Comparison of ENCODE assay signal across 8 cellular contexts in genomic region chr17:47802341-47803022, GRCh38. TPM values are rescaled to one million over a fixed set of nuclear protein-coding genes. Genes with fewer than 3 reads are reported as not detected.
DNase-seq lines count a peak whose midpoint lies in the region; ATAC-seq, FAIRE-seq and TF ChIP-seq lines count a peak whose summit lies in the region.

No MANE protein-coding gene starts in this region.

- H3K27me3 ChIP-seq in brain microvascular endothelial cell (replicated peaks): peaks cover 9% of the 10 kb centered on the region
- peaks cover 4 to 16% of the 10 kb centered on the region in 2 experiments; a peak in 3 of 5 replicates for H3K27me3 ChIP-seq in HepG2 (ENCODE audit: control insufficient read depth in 1 of 2, insufficient read depth in 2 of 2, low read length in 2 of 2)

- no TSS peak for BruUV-seq in HepG2 (replicated peaks; lab: Mats Ljungman, UMichigan)

- no peak for TF ChIP-seq POLR2A in HepG2 (IDR thresholded peaks at IDR 0.05; ENCODE audit: insufficient read depth in 1 of 2, low read depth in 2 of 2, low read length in 2 of 2)

- H3K36me3 ChIP-seq in brain microvascular endothelial cell (replicated peaks) (peaks cover 4% of the 10 kb centered on the region), HepG2 (replicated peaks in 1 of 2; ENCODE audit: control insufficient read depth in 1 of 2, insufficient read depth in 2 of 2, low read length in 2 of 2) (no peaks in the 10 kb centered on the region; a peak in 1 of 5 replicates)

- no peak overlapping the region for H2AFZ ChIP-seq in HepG2 (ENCODE audit: low read length)

- no peaks in the 10 kb centered on the region for H3K79me2 ChIP-seq in HepG2 (ENCODE audit: insufficient read depth, low read length)

- H3K4me3 ChIP-seq in brain microvascular endothelial cell (ENCODE audit: low read depth, low read length) (no peak overlapping the region), HepG2 (replicated peaks in 1 of 3; ENCODE audit: insufficient read depth in 1 of 3, low read depth in 2 of 3, low read length in 3 of 3) (no peak overlapping the region)

- no peaks in the 10 kb centered on the region for H3K9me3 ChIP-seq in HepG2 (ENCODE audit: low read length)

- H3K27ac ChIP-seq in brain microvascular endothelial cell: no peak overlapping the region
- H3K27ac ChIP-seq in HepG2 (ENCODE audit: extremely low read length, insufficient read depth, low read length): no peak overlapping the region

- H4K20me1 ChIP-seq in HepG2 (ENCODE audit: insufficient read depth, low read length): peaks cover 4% of the 10 kb centered on the region; the same call in 1 of the 2 replicates

- in situ Hi-C loops in brain microvascular endothelial cell (cut with HindIII; ENCODE audit: low pct_ligation_motif_present, low sequenced_read_pairs): no loop called here
- in situ Hi-C loops in HepG2 (cut with HindIII; ENCODE audit: extremely low pct_ligation_motif_present, low pct_unique_long_range_greater_than_20kb): no loop called here

- ATAC-seq in HepG2 (peak; percentile 93), HG03342 (IDR thresholded peaks at IDR 0.05; ENCODE audit: unreplicated experiment) (no peak)

- POLR2A ChIA-PET in HepG2 (lab: Yijun Ruan, JAX): no interaction called here

- TF ChIP-seq RAD21 in HepG2 (CRISPR knock-in tag; IDR thresholded peaks at IDR 0.05): peak; percentile 77

- intact Hi-C loops in HepG2 (cut with micrococcal nuclease; ENCODE audit: unreplicated experiment): loop anchor here (1.0 kb wide), 1 partner anchor 26 kb away; no protein-coding TSS in a partner anchor

- TF ChIP-seq EP300 in HepG2 (IDR thresholded peaks at IDR 0.05; ENCODE audit: low read depth in 2 of 2, low read length in 2 of 2) (no peak), HepG2 (CRISPR knock-in tag; IDR thresholded peaks at IDR 0.05; ENCODE audit: borderline replicate concordance) (no peak)

- peak; percentile 85 for FAIRE-seq in HepG2 (lab: Jason Lieb, UNC)

- H3K4me2 ChIP-seq in HepG2 (ENCODE audit: low read depth, low read length): no peak overlapping the region

- H3K4me1 ChIP-seq in HepG2 (ENCODE audit: insufficient read depth, low read length): no peaks in the 10 kb centered on the region

- WGBS in HepG2 (ENCODE audit: low lambda C conversion rate): 7% methylated on average over 7 of the region's 9 CpGs

- CTCF ChIA-PET in HepG2 (lab: Yijun Ruan, JAX; ENCODE audit: low intra/inter-chr PET ratio, low total read pairs): interaction anchor here (1.3 to 2.2 kb wide), 2 partner anchors 26 to 138 kb away, joined by 4 to 15 read pairs; no protein-coding TSS in a partner anchor

- peak; percentile 74 for DNase-seq in SIG-M5 treated with dmso at 0.1 percent for 504 hours (lab: John Stamatoyannopoulos, UW; ENCODE audit: unreplicated experiment)
- no peak for DNase-seq in SIG-M5 (lab: John Stamatoyannopoulos, UW)
- DNase-seq in NCI-H146 treated with DMSO at 0.1 percent for 48 hours (lab: John Stamatoyannopoulos, UW; ENCODE audit: unreplicated experiment): peak; percentile 52
- peak; percentile 16 for DNase-seq in T1000 (lab: John Stamatoyannopoulos, UW)
- DNase-seq in brain microvascular endothelial cell: peak; percentile 32
- DNase-seq in HepG2 (ENCODE audit: low spot score): peak; percentile 67
- DNase-seq in stimulated activated CD8-positive, alpha-beta memory T cell treated with anti-CD3 and anti-CD28 coated beads, Interleukin-12 subunit alpha, Interleukin-12 subunit beta, amount 100 ng/mL, for 1 hour (ENCODE audit: low read depth): peak; percentile 28

- TF ChIP-seq CTCF in brain microvascular endothelial cell (IDR thresholded peaks at IDR 0.05; ENCODE audit: low read depth, low read length, missing control alignments) (peak; percentile 80), HepG2 (CRISPR knock-in tag; IDR thresholded peaks at IDR 0.05) (peak; percentile 80)

- H3K9ac ChIP-seq in HepG2 (ENCODE audit: insufficient read depth, low read depth, low read length): no peak overlapping the region

RNA-seq across cellular contexts. Expression of gene OSBPL7, which starts 19.1 kb away (rescaled TPM):
- 1.0 and 4.7 TPM in 2 replicates for total RNA-seq in HepG2 (2016; rRNA removed; fragmentation: Illumina TruSeq; extraction: Trizol)
- 4.5 and 4.7 TPM in 2 replicates for total RNA-seq in HepG2 (2016; cell fraction: cytosol; rRNA removed; fragmentation: Illumina TruSeq; extraction: Trizol; ENCODE audit: low read depth)
- total RNA-seq in HepG2 (2016; cell fraction: insoluble cytoplasmic fraction; rRNA removed; fragmentation: Illumina TruSeq; extraction: Trizol): 1.3 and 5.6 TPM in 2 replicates
- total RNA-seq in HepG2 (2016; cell fraction: membrane; rRNA removed; fragmentation: Illumina TruSeq; extraction: Trizol): 1.4 and 1.5 TPM in 2 replicates
- total RNA-seq in HepG2 (2016; cell fraction: nucleus; rRNA removed; fragmentation: Illumina TruSeq; extraction: Trizol): 6.6 and 9.7 TPM in 2 replicates
- polyA plus RNA-seq in HepG2 (2011; rRNA removed): 6.6 and 8.3 TPM in 2 replicates
- 0.99 and 1.7 TPM in 2 replicates for polyA plus RNA-seq in HepG2 (2011; cell fraction: cytosol; rRNA removed)
- 86.7 and 120 TPM in 2 replicates for polyA plus RNA-seq in HepG2 (2011; cell fraction: nucleus; rRNA removed)
- polyA plus RNA-seq in HepG2 (2012): 4.1 and 5.4 TPM in 2 replicates
- polyA plus RNA-seq in HepG2 (2016; cell fraction: cytosol; fragmentation: Illumina TruSeq; extraction: Trizol; ENCODE audit: low read depth): 0.20 and 0.32 TPM in 2 replicates
- 0.56 and 1.2 TPM in 2 replicates for polyA plus RNA-seq in HepG2 (2016; cell fraction: insoluble cytoplasmic fraction; fragmentation: Illumina TruSeq; extraction: Trizol; ENCODE audit: low read depth)
- 0.27 and 0.42 TPM in 2 replicates for polyA plus RNA-seq in HepG2 (2016; cell fraction: membrane; fragmentation: Illumina TruSeq; extraction: Trizol; ENCODE audit: low read depth)
- polyA plus RNA-seq in HepG2 (2016; cell fraction: nucleus; fragmentation: Illumina TruSeq; extraction: Trizol; ENCODE audit: insufficient read depth, low read depth): 20.6 and 21.2 TPM in 2 replicates
- 7.4 and 11.6 TPM in 2 replicates for polyA minus RNA-seq in HepG2 (2011; rRNA and poly(A)+ RNA removed; ENCODE audit: low replicate concordance)
- polyA minus RNA-seq in HepG2 (2011; cell fraction: cytosol; rRNA and poly(A)+ RNA removed): 1.6 TPM in 2 replicates
- polyA minus RNA-seq in HepG2 (2011; cell fraction: nucleus; rRNA and poly(A)+ RNA removed): 16.1 and 23.1 TPM in 2 replicates

RNA-seq across cellular contexts. Expression of gene MRPL10, which starts 28.9 kb away (rescaled TPM):
- 56.7 and 59.7 TPM in 2 replicates for total RNA-seq in HepG2 (2016; rRNA removed; fragmentation: Illumina TruSeq; extraction: Trizol)
- total RNA-seq in HepG2 (2016; cell fraction: cytosol; rRNA removed; fragmentation: Illumina TruSeq; extraction: Trizol; ENCODE audit: low read depth): 23.2 and 23.8 TPM in 2 replicates
- 54.4 and 59.8 TPM in 2 replicates for total RNA-seq in HepG2 (2016; cell fraction: insoluble cytoplasmic fraction; rRNA removed; fragmentation: Illumina TruSeq; extraction: Trizol)
- 57.6 and 61.5 TPM in 2 replicates for total RNA-seq in HepG2 (2016; cell fraction: membrane; rRNA removed; fragmentation: Illumina TruSeq; extraction: Trizol)
- total RNA-seq in HepG2 (2016; cell fraction: nucleus; rRNA removed; fragmentation: Illumina TruSeq; extraction: Trizol): 27.0 and 27.8 TPM in 2 replicates
- 149 and 157 TPM in 2 replicates for polyA plus RNA-seq in HepG2 (2011; rRNA removed)
- polyA plus RNA-seq in HepG2 (2011; cell fraction: cytosol; rRNA removed): 163 and 193 TPM in 2 replicates
- polyA plus RNA-seq in HepG2 (2011; cell fraction: nucleus; rRNA removed): 84.2 and 97.9 TPM in 2 replicates
- polyA plus RNA-seq in HepG2 (2012): 98.1 and 124 TPM in 2 replicates
- polyA plus RNA-seq in HepG2 (2016; cell fraction: cytosol; fragmentation: Illumina TruSeq; extraction: Trizol; ENCODE audit: low read depth): 32.0 and 36.2 TPM in 2 replicates
- polyA plus RNA-seq in HepG2 (2016; cell fraction: insoluble cytoplasmic fraction; fragmentation: Illumina TruSeq; extraction: Trizol; ENCODE audit: low read depth): 90.1 and 104 TPM in 2 replicates
- polyA plus RNA-seq in HepG2 (2016; cell fraction: membrane; fragmentation: Illumina TruSeq; extraction: Trizol; ENCODE audit: low read depth): 63.3 and 69.4 TPM in 2 replicates
- 52.7 and 55.5 TPM in 2 replicates for polyA plus RNA-seq in HepG2 (2016; cell fraction: nucleus; fragmentation: Illumina TruSeq; extraction: Trizol; ENCODE audit: insufficient read depth, low read depth)
- polyA minus RNA-seq in HepG2 (2011; rRNA and poly(A)+ RNA removed; ENCODE audit: low replicate concordance): 135 and 309 TPM in 2 replicates
- polyA minus RNA-seq in HepG2 (2011; cell fraction: cytosol; rRNA and poly(A)+ RNA removed): 101 and 106 TPM in 2 replicates
- 28.0 and 36.1 TPM in 2 replicates for polyA minus RNA-seq in HepG2 (2011; cell fraction: nucleus; rRNA and poly(A)+ RNA removed)

RNA-seq across cellular contexts. Expression of gene LRRC46, which starts 29.0 kb away (rescaled TPM):
- 0.09 and 0.13 TPM in 2 replicates for total RNA-seq in HepG2 (2016; rRNA removed; fragmentation: Illumina TruSeq; extraction: Trizol)
- 0.26 TPM in 1 of 2 replicates, not detected in the other for total RNA-seq in HepG2 (2016; cell fraction: cytosol; rRNA removed; fragmentation: Illumina TruSeq; extraction: Trizol; ENCODE audit: low read depth)
- total RNA-seq in HepG2 (2016; cell fraction: insoluble cytoplasmic fraction; rRNA removed; fragmentation: Illumina TruSeq; extraction: Trizol): 0.15 and 0.22 TPM in 2 replicates
- total RNA-seq in HepG2 (2016; cell fraction: membrane; rRNA removed; fragmentation: Illumina TruSeq; extraction: Trizol): 0.14 TPM in 1 of 2 replicates, not detected in the other
- 0.43 TPM in 1 of 2 replicates, not detected in the other for total RNA-seq in HepG2 (2016; cell fraction: nucleus; rRNA removed; fragmentation: Illumina TruSeq; extraction: Trizol)
- polyA plus RNA-seq in HepG2 (2011; rRNA removed): 0.09 and 0.16 TPM in 2 replicates
- 0.15 and 0.18 TPM in 2 replicates for polyA plus RNA-seq in HepG2 (2011; cell fraction: cytosol; rRNA removed)
- polyA plus RNA-seq in HepG2 (2011; cell fraction: nucleus; rRNA removed): 0.19 and 0.42 TPM in 2 replicates
- 0.70 and 0.75 TPM in 2 replicates for polyA plus RNA-seq in HepG2 (2012)
- 0.11 and 0.22 TPM in 2 replicates for polyA plus RNA-seq in HepG2 (2016; cell fraction: cytosol; fragmentation: Illumina TruSeq; extraction: Trizol; ENCODE audit: low read depth)
- polyA plus RNA-seq in HepG2 (2016; cell fraction: insoluble cytoplasmic fraction; fragmentation: Illumina TruSeq; extraction: Trizol; ENCODE audit: low read depth): 0.35 and 0.46 TPM in 2 replicates
- 0.23 TPM in 2 replicates for polyA plus RNA-seq in HepG2 (2016; cell fraction: membrane; fragmentation: Illumina TruSeq; extraction: Trizol; ENCODE audit: low read depth)
- 0.43 and 0.74 TPM in 2 replicates for polyA plus RNA-seq in HepG2 (2016; cell fraction: nucleus; fragmentation: Illumina TruSeq; extraction: Trizol; ENCODE audit: insufficient read depth, low read depth)
- polyA minus RNA-seq in HepG2 (2011; rRNA and poly(A)+ RNA removed; ENCODE audit: low replicate concordance): 0.46 and 1.2 TPM in 2 replicates
- 0.44 and 0.59 TPM in 2 replicates for polyA minus RNA-seq in HepG2 (2011; cell fraction: cytosol; rRNA and poly(A)+ RNA removed)
- polyA minus RNA-seq in HepG2 (2011; cell fraction: nucleus; rRNA and poly(A)+ RNA removed): 0.62 TPM in 1 of 2 replicates, not detected in the other

RNA-seq across cellular contexts. Expression of gene SCRN2, which starts 38.6 kb away (rescaled TPM):
- 15.0 and 29.5 TPM in 2 replicates for total RNA-seq in HepG2 (2016; rRNA removed; fragmentation: Illumina TruSeq; extraction: Trizol)
- 14.0 and 15.6 TPM in 2 replicates for total RNA-seq in HepG2 (2016; cell fraction: cytosol; rRNA removed; fragmentation: Illumina TruSeq; extraction: Trizol; ENCODE audit: low read depth)
- 14.9 and 29.8 TPM in 2 replicates for total RNA-seq in HepG2 (2016; cell fraction: insoluble cytoplasmic fraction; rRNA removed; fragmentation: Illumina TruSeq; extraction: Trizol)
- total RNA-seq in HepG2 (2016; cell fraction: membrane; rRNA removed; fragmentation: Illumina TruSeq; extraction: Trizol): 9.4 and 10.4 TPM in 2 replicates
- total RNA-seq in HepG2 (2016; cell fraction: nucleus; rRNA removed; fragmentation: Illumina TruSeq; extraction: Trizol): 38.4 and 39.4 TPM in 2 replicates
- 21.7 and 28.6 TPM in 2 replicates for polyA plus RNA-seq in HepG2 (2011; rRNA removed)
- polyA plus RNA-seq in HepG2 (2011; cell fraction: cytosol; rRNA removed): 12.8 and 18.6 TPM in 2 replicates
- polyA plus RNA-seq in HepG2 (2011; cell fraction: nucleus; rRNA removed): 254 and 255 TPM in 2 replicates
- 16.2 and 19.4 TPM in 2 replicates for polyA plus RNA-seq in HepG2 (2012)
- 2.8 and 3.6 TPM in 2 replicates for polyA plus RNA-seq in HepG2 (2016; cell fraction: cytosol; fragmentation: Illumina TruSeq; extraction: Trizol; ENCODE audit: low read depth)
- polyA plus RNA-seq in HepG2 (2016; cell fraction: insoluble cytoplasmic fraction; fragmentation: Illumina TruSeq; extraction: Trizol; ENCODE audit: low read depth): 11.1 and 13.6 TPM in 2 replicates
- 4.4 and 5.4 TPM in 2 replicates for polyA plus RNA-seq in HepG2 (2016; cell fraction: membrane; fragmentation: Illumina TruSeq; extraction: Trizol; ENCODE audit: low read depth)
- polyA plus RNA-seq in HepG2 (2016; cell fraction: nucleus; fragmentation: Illumina TruSeq; extraction: Trizol; ENCODE audit: insufficient read depth, low read depth): 76.0 and 78.1 TPM in 2 replicates
- 22.3 and 32.7 TPM in 2 replicates for polyA minus RNA-seq in HepG2 (2011; rRNA and poly(A)+ RNA removed; ENCODE audit: low replicate concordance)
- 4.6 and 7.0 TPM in 2 replicates for polyA minus RNA-seq in HepG2 (2011; cell fraction: cytosol; rRNA and poly(A)+ RNA removed)
- 42.1 and 48.9 TPM in 2 replicates for polyA minus RNA-seq in HepG2 (2011; cell fraction: nucleus; rRNA and poly(A)+ RNA removed)

RNA-seq across cellular contexts. Expression of gene SP6, which starts 48.5 kb away (rescaled TPM):
- total RNA-seq in HepG2 (2016; rRNA removed; fragmentation: Illumina TruSeq; extraction: Trizol): 0.07 TPM in 1 of 2 replicates, not detected in the other
- not detected in 2 replicates for total RNA-seq in HepG2 (2016; cell fraction: cytosol; rRNA removed; fragmentation: Illumina TruSeq; extraction: Trizol; ENCODE audit: low read depth)
- total RNA-seq in HepG2 (2016; cell fraction: insoluble cytoplasmic fraction; rRNA removed; fragmentation: Illumina TruSeq; extraction: Trizol): 0.04 TPM in 1 of 2 replicates, not detected in the other
- 0.03 and 0.10 TPM in 2 replicates for total RNA-seq in HepG2 (2016; cell fraction: membrane; rRNA removed; fragmentation: Illumina TruSeq; extraction: Trizol)
- total RNA-seq in HepG2 (2016; cell fraction: nucleus; rRNA removed; fragmentation: Illumina TruSeq; extraction: Trizol): not detected in 2 replicates
- polyA plus RNA-seq in HepG2 (2011; rRNA removed): 0.07 and 0.09 TPM in 2 replicates
- polyA plus RNA-seq in HepG2 (2011; cell fraction: cytosol; rRNA removed): 0.05 and 0.07 TPM in 2 replicates
- 0.19 and 0.28 TPM in 2 replicates for polyA plus RNA-seq in HepG2 (2011; cell fraction: nucleus; rRNA removed)
- polyA plus RNA-seq in HepG2 (2012): 0.09 TPM in 2 replicates
- not detected in 2 replicates for polyA plus RNA-seq in HepG2 (2016; cell fraction: cytosol; fragmentation: Illumina TruSeq; extraction: Trizol; ENCODE audit: low read depth)
- 0.09 TPM in 1 of 2 replicates, not detected in the other for polyA plus RNA-seq in HepG2 (2016; cell fraction: insoluble cytoplasmic fraction; fragmentation: Illumina TruSeq; extraction: Trizol; ENCODE audit: low read depth)
- polyA plus RNA-seq in HepG2 (2016; cell fraction: membrane; fragmentation: Illumina TruSeq; extraction: Trizol; ENCODE audit: low read depth): not detected in 2 replicates
- polyA plus RNA-seq in HepG2 (2016; cell fraction: nucleus; fragmentation: Illumina TruSeq; extraction: Trizol; ENCODE audit: insufficient read depth, low read depth): 0.15 and 0.19 TPM in 2 replicates
- 0.04 and 0.05 TPM in 2 replicates for polyA minus RNA-seq in HepG2 (2011; rRNA and poly(A)+ RNA removed; ENCODE audit: low replicate concordance)
- polyA minus RNA-seq in HepG2 (2011; cell fraction: cytosol; rRNA and poly(A)+ RNA removed): not detected in 2 replicates
- polyA minus RNA-seq in HepG2 (2011; cell fraction: nucleus; rRNA and poly(A)+ RNA removed): not detected in 2 replicates
